ENCODE assay signal across 35 cellular contexts in genomic region chr15:27036210-27036609, GRCh38.
"Had no signal": no experiment of that assay in that cellular context is flagged by ENCODE, and none has a peak within 500 bp of the region (broad histone marks: within the 10 kb centered on the region; RNA-seq: fewer than 3 reads in every experiment).

No MANE protein-coding gene starts in this region.

- H3K36me3 ChIP-seq: MG63 had no signal

- H3K9ac ChIP-seq: KMS-11 had no signal

- H3K4me3 ChIP-seq: MG63 had no signal

- DNase-seq: Karpas-422, Kasumi-1, KG1, MG63, MM.1S, MV-4-11, NCI-H1048, NCI-H1092, NCI-H1092 treated with DMSO at 0.1 percent for 48 hours, NCI-H1105, NCI-H1105 treated with DMSO at 0.1 percent for 48 hours, NCI-H1417, NCI-H1417 treated with DMSO at 0.1 percent for 48 hours, NCI-H1436, NCI-H1436 treated with DMSO at 0.1 percent for 48 hours, NCI-H146, NCI-H1694, NCI-H1694 treated with DMSO at 0.1 percent for 48 hours, NCI-H187, NCI-H187 treated with DMSO at 0.1 percent for 48 hours, NCI-H1930, NCI-H2029, NCI-H2029 treated with DMSO at 0.1 percent for 48 hours, NCI-H2081, NCI-H2081 treated with DMSO at 0.1 percent for 48 hours, NCI-H2107, NCI-H2171, NCI-H2171 treated with DMSO at 0.1 percent for 48 hours, NCI-H2227 treated with DMSO at 0.1 percent for 48 hours, NCI-H226, NCI-H345, NCI-H446, NCI-H446 treated with DMSO at 0.1 percent for 48 hours, NCI-H510A had no signal

- H3K27ac ChIP-seq: KMS-11 had no signal

- H3K9me3 ChIP-seq: MG63 had no signal

- H3K27me3 ChIP-seq: MG63 had no signal
